In the genomic region with DNA sequence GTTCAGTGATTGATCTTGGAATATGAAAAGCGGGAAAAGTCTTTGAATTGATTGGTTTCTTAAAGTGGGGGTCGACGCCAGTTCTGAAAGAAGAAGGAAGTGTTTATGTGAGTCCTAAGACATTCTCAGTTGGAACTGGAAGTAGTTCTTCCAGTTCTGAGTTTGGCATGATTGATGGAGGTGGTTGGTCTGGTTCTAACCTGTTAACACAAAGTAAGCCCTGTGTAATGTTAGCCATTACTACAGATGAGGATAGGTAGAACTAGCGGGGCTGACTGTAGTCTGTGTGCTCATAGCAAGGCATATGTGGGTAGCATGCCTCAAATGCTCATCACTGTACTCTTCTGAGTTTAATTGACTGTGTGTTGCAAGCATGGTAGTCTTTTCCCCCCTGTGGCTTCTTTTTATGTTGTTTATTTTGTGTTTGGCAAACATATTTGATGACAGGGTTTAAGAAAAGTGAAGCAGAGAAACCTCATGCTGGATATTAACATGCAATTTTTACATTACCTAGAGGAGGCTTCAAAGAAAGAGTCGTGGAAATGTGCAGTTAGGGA, we compare ENCODE assay signal across 18 cellular contexts. TPM values are rescaled to one million over a fixed set of nuclear protein-coding genes. Genes with fewer than 3 reads are reported as not detected.
DNase-seq lines count a peak whose midpoint lies in the region; ATAC-seq, FAIRE-seq and TF ChIP-seq lines count a peak whose summit lies in the region.
"Had no signal": no experiment of that assay in that cellular context is flagged by ENCODE, and none has a peak within 500 bp of the region (broad histone marks: within the 10 kb centered on the region; RNA-seq: fewer than 3 reads in every experiment).

No MANE protein-coding gene starts in this region.

- H3K9ac ChIP-seq in GM23248: no peak overlapping the region
- H3K9ac ChIP-seq in K562 (ENCODE audit: insufficient read depth in 1 of 2, low read depth in 2 of 2, low read length in 2 of 2): no peak overlapping the region

- peaks cover 2% of the 10 kb centered on the region for H3K9me3 Mint-ChIP-seq in memory B cell
- H3K9me3 Mint-ChIP-seq: HFFc6; natural killer cell treated with Interleukin-12 subunit alpha and Interleukin-12 subunit beta and Interleukin-15 and Interleukin-18, amount 100 ng/mL, for 72 hours had no signal

- H3K27ac Mint-ChIP-seq in memory B cell: peak overlapping the region; percentile 7
- H3K27ac Mint-ChIP-seq: activated CD4-positive, alpha-beta T cell treated with anti-CD3 and anti-CD28 coated beads, Interleukin-2, amount 10 ng/mL, durations not matched to agents 7 days and 5 days; HFFc6; natural killer cell treated with Interleukin-12 subunit alpha and Interleukin-12 subunit beta and Interleukin-15 and Interleukin-18, amount 100 ng/mL, for 72 hours had no signal

- H3K36me3 ChIP-seq in GM23248 (ENCODE audit: low read depth) (no peaks in the 10 kb centered on the region), K562 (ENCODE audit: control insufficient read depth, insufficient read depth, low read length) (no peaks in the 10 kb centered on the region), psoas muscle (ENCODE audit: insufficient read depth in 1 of 2, low read depth in 1 of 2) (no peaks in the 10 kb centered on the region)
- H3K36me3 ChIP-seq: tibial artery had no signal

- POLR2A ChIA-PET in K562 (lab: Yijun Ruan, JAX): interaction anchor here (1.3 kb wide), 1 partner anchor 17 kb away, joined by 3 read pairs; no protein-coding TSS in a partner anchor

- CTCF ChIA-PET in K562 (lab: Yijun Ruan, JAX; ENCODE audit: low intra/inter-chr PET ratio): no interaction called here

- H4K20me1 ChIP-seq in GM23248 (ENCODE audit: insufficient read depth) (no peaks in the 10 kb centered on the region), K562 (replicated peaks; ENCODE audit: control insufficient read depth, insufficient read depth, low read length) (no peaks in the 10 kb centered on the region)

- no peak overlapping the region for H3K4me2 ChIP-seq in GM23248 (ENCODE audit: unreplicated experiment)
- H3K4me2 ChIP-seq in K562 (ENCODE audit: insufficient read depth, low read length): no peak overlapping the region

- no peak for TF ChIP-seq RAD21 in K562 (CRISPR knock-in tag; conservative IDR thresholded peaks at IDR 0.05 in 1 of 2, IDR thresholded peaks at IDR 0.05 in 1 of 2)

- 29 to 42% methylated on average over 5 of the region's 5 CpGs for WGBS in GM23248 (ENCODE audit: low coverage in 1 of 2, low lambda C conversion rate in 2 of 2, missing lambda C conversion rate in 2 of 2), 2 experiments
- 1% methylated on average over 5 of the region's 5 CpGs for WGBS in K562 (ENCODE audit: insufficient coverage, low coverage, missing lambda C conversion rate)
- 38 to 68% (median 47%) methylated on average over 5 of the region's 5 CpGs for WGBS in psoas muscle, 3 donors

- no peaks in the 10 kb centered on the region for H3K4me1 ChIP-seq in GM23248 (ENCODE audit: insufficient read depth)
- no peaks in the 10 kb centered on the region for H3K4me1 ChIP-seq in K562 (replicated peaks in 1 of 2; ENCODE audit: control insufficient read depth in 2 of 2, insufficient read depth in 2 of 2, low read length in 2 of 2)
- no peaks in the 10 kb centered on the region for H3K4me1 ChIP-seq in psoas muscle
- H3K4me1 ChIP-seq: tibial artery had no signal

- peaks cover 3% of the 10 kb centered on the region for H3K4me1 Mint-ChIP-seq in memory B cell
- H3K4me1 Mint-ChIP-seq: activated CD4-positive, alpha-beta T cell treated with anti-CD3 and anti-CD28 coated beads, Interleukin-2, amount 10 ng/mL, durations not matched to agents 7 days and 5 days had no signal

- H3K4me3 ChIP-seq in GM23248 (no peak overlapping the region), K562 (no peak overlapping the region), psoas muscle (no peak overlapping the region)
- H3K4me3 ChIP-seq: tibial artery had no signal

- H3K27ac ChIP-seq in C4-2B (peak overlapping the region; percentile 73; the same call in 1 of the 2 replicates), GM23248 (no peak overlapping the region), K562 (ENCODE audit: extremely low read depth, low read depth, low read length) (no peak overlapping the region), psoas muscle (no peak overlapping the region)
- H3K27ac ChIP-seq: tibial artery had no signal

- in situ Hi-C loops in GM23248 (cut with MboI) (loop anchor here (10.0 kb wide), 1 partner anchor 535 kb away; no protein-coding TSS in a partner anchor), K562 (cut with MboI) (loop anchor here (10.0 kb wide), 1 partner anchor 225 kb away; no protein-coding TSS in a partner anchor)

- FAIRE-seq in K562 (lab: Jason Lieb, UNC): no peak
- FAIRE-seq: islet of Langerhans had no signal

- H3K4me3 Mint-ChIP-seq in memory B cell: no peak overlapping the region
- H3K4me3 Mint-ChIP-seq: activated CD4-positive, alpha-beta T cell treated with anti-CD3 and anti-CD28 coated beads, Interleukin-2, amount 10 ng/mL, durations not matched to agents 7 days and 5 days; HFFc6; natural killer cell treated with Interleukin-12 subunit alpha and Interleukin-12 subunit beta and Interleukin-15 and Interleukin-18, amount 100 ng/mL, for 72 hours had no signal

- H3K27me3 Mint-ChIP-seq in memory B cell: no peaks in the 10 kb centered on the region
- H3K27me3 Mint-ChIP-seq: activated CD4-positive, alpha-beta T cell treated with anti-CD3 and anti-CD28 coated beads, Interleukin-2, amount 10 ng/mL, durations not matched to agents 7 days and 5 days; natural killer cell treated with Interleukin-12 subunit alpha and Interleukin-12 subunit beta and Interleukin-15 and Interleukin-18, amount 100 ng/mL, for 72 hours had no signal

- no peaks in the 10 kb centered on the region for H3K9me1 ChIP-seq in K562 (ENCODE audit: control insufficient read depth, insufficient read depth, low read length)

- peak; percentile 32 for DNase-seq in GM23248
- DNase-seq in K562 (ENCODE audit: extremely low read depth in 1 of 4, low spot score in 3 of 4): no peak
- no peak for DNase-seq in memory B cell (ENCODE audit: low spot score in 2 of 2)
- DNase-seq in NCI-H2227 (lab: John Stamatoyannopoulos, UW; ENCODE audit: unreplicated experiment): no peak
- no peak for DNase-seq in psoas muscle
- DNase-seq: activated CD4-positive, alpha-beta T cell treated with anti-CD3 and anti-CD28 coated beads, Interleukin-2, amount 10 ng/mL, durations not matched to agents 7 days and 5 days; activated CD8-positive, alpha-beta memory T cell treated with anti-CD3 and anti-CD28 coated beads, Interleukin-2, amount 50 U/mL, for 48 hours; activated naive CD4-positive, alpha-beta T cell treated with Interleukin-2 at 50 U/mL for 16 hours; C1 segment of cervical spinal cord; HFFc6; MV-4-11; NK-92 treated with Interleukin-12 subunit alpha and Interleukin-12 subunit beta, amount 100 ng/mL, for 24 hours; SW 1271; tibial artery had no signal

- no peaks in the 10 kb centered on the region for H3K27me3 ChIP-seq in GM23248 (replicated peaks; ENCODE audit: insufficient read depth)
- H3K27me3 ChIP-seq in K562 (ENCODE audit: control insufficient read depth in 2 of 2, insufficient read depth in 2 of 2, low read length in 2 of 2): peaks cover 20 to 26% of the 10 kb centered on the region in 2 experiments
- H3K27me3 ChIP-seq in psoas muscle (ENCODE audit: insufficient read depth in 3 of 3, low read length in 2 of 3): no peaks in the 10 kb centered on the region
- H3K27me3 ChIP-seq: tibial artery had no signal

- no peak for TF ChIP-seq POLR2A in K562 (conservative IDR thresholded peaks at IDR 0.05)

- TF ChIP-seq CTCF in C4-2B (conservative IDR thresholded peaks at IDR 0.05): no peak
- no peak for TF ChIP-seq CTCF in K562 (IDR thresholded peaks at IDR 0.05 in 2 of 3, conservative IDR thresholded peaks at IDR 0.05 in 1 of 3; ENCODE audit: insufficient read depth in 2 of 3, low read depth in 1 of 3, low read length in 3 of 3)
- no peak for TF ChIP-seq CTCF in psoas muscle (IDR thresholded peaks at IDR 0.05)

- H3K9me3 ChIP-seq in GM23248 (ENCODE audit: low read depth) (no peaks in the 10 kb centered on the region), K562 (replicated peaks; ENCODE audit: control insufficient read depth, insufficient read depth, low read depth, low read length) (no peaks in the 10 kb centered on the region), psoas muscle (no peaks in the 10 kb centered on the region)
- H3K9me3 ChIP-seq: tibial artery had no signal

- H3K9me2 ChIP-seq in GM23248 (ENCODE audit: insufficient read depth): no peaks in the 10 kb centered on the region

- no peaks in the 10 kb centered on the region for H3F3A ChIP-seq in GM23248 (ENCODE audit: insufficient read depth)

- ATAC-seq in K562 (peak; percentile 45; the same call in 1 of the 3 replicates), memory B cell (ENCODE audit: low read depth) (no peak), GM21515 (IDR thresholded peaks at IDR 0.05; ENCODE audit: unreplicated experiment) (no peak), psoas muscle (no peak)
- ATAC-seq: natural killer cell treated with Interleukin-12 subunit alpha and Interleukin-12 subunit beta and Interleukin-15 and Interleukin-18, amount 100 ng/mL, for 72 hours had no signal

- no TSS peak for BruUV-seq in K562 (replicated peaks; lab: Mats Ljungman, UMichigan)

- intact Hi-C loops in K562 (cut with micrococcal nuclease) (no loop called here), psoas muscle (cut with DNase I) (no loop called here)

- H3K36me3 Mint-ChIP-seq in memory B cell: peaks cover 20% of the 10 kb centered on the region
- H3K36me3 Mint-ChIP-seq: natural killer cell treated with Interleukin-12 subunit alpha and Interleukin-12 subunit beta and Interleukin-15 and Interleukin-18, amount 100 ng/mL, for 72 hours had no signal

- no peak for TF ChIP-seq EP300 in K562 (IDR thresholded peaks at IDR 0.05; ENCODE audit: low read length)

- H3K79me2 ChIP-seq in GM23248 (ENCODE audit: insufficient read depth): no peaks in the 10 kb centered on the region
- no peaks in the 10 kb centered on the region for H3K79me2 ChIP-seq in K562 (ENCODE audit: control insufficient read depth, insufficient read depth, low read length)

- H2AFZ ChIP-seq in GM23248 (no peak overlapping the region), K562 (ENCODE audit: low read depth, low read length) (no peak overlapping the region)

RNA-seq across cellular contexts. Expression of a gene that starts 24.9 kb away (rescaled TPM):
- total RNA-seq in GM23248 (2014; rRNA removed; shearing (Covaris generic)): 1,051 and 1,192 TPM in 2 replicates
- polyA plus RNA-seq in GM23248 (2016; fragmentation: Nextera tagmentation; extraction: Ambion mirVana): 644 and 672 TPM in 2 replicates
- 15.3 and 17.8 TPM in 2 replicates for total RNA-seq in K562 (2011; cell fraction: chromatin; rRNA removed; ENCODE audit: low replicate concordance)
- total RNA-seq in K562 (2011; cell fraction: nucleolus; rRNA removed): 22.8 and 25.8 TPM in 2 replicates
- total RNA-seq in K562 (2011; cell fraction: nucleoplasm; rRNA removed): 18.8 and 19.2 TPM in 2 replicates
- 56.6 and 80.0 TPM in 2 replicates for total RNA-seq in K562 (2014; rRNA removed)
- 15.3 and 18.2 TPM in 2 replicates for total RNA-seq in K562 (2014; rRNA removed; fragmentation: Illumina TruSeq; extraction: Trizol)
- 12.0 and 13.5 TPM in 2 replicates for total RNA-seq in K562 (2015; rRNA removed; fragmentation: Illumina TruSeq; extraction: Trizol)
- total RNA-seq in K562 (2021): 80.9 and 86.1 TPM in 2 replicates
- 17.5 and 44.7 TPM in 2 replicates for polyA plus RNA-seq in K562 (2011; rRNA removed)
- polyA plus RNA-seq in K562 (2011; cell fraction: cytosol; rRNA removed): 24.9 and 64.7 TPM in 2 replicates
- polyA plus RNA-seq in K562 (2011; cell fraction: nucleus; rRNA removed): 35.6 and 45.1 TPM in 2 replicates
- 30.8 and 32.8 TPM in 2 replicates for polyA plus RNA-seq in K562 (2012)
- 43.4 and 44.8 TPM in 2 replicates for polyA plus RNA-seq in K562 (2014; fragmentation: Illumina TruSeq; extraction: Trizol)
- polyA plus RNA-seq in K562 (2014; fragmentation: Nextera tagmentation; extraction: Ambion mirVana): under 1 TPM; 0.21 to 0.43 TPM
- 34.2 and 34.8 TPM in 2 replicates for polyA plus RNA-seq in K562 (2014; rRNA removed)
- 8.4 and 17.5 TPM in 2 replicates for polyA minus RNA-seq in K562 (2011; rRNA and poly(A)+ RNA removed)
- polyA minus RNA-seq in K562 (2011; cell fraction: cytosol; rRNA and poly(A)+ RNA removed): 22.9 and 45.5 TPM in 2 replicates
- 19.1 and 55.8 TPM in 2 replicates for polyA minus RNA-seq in K562 (2011; cell fraction: nucleus; rRNA and poly(A)+ RNA removed)
- 100 to 1,000 TPM in 2 of 4 donors, 10 to 100 TPM in 2; 33.8 to 154 (median 76.3) TPM for total RNA-seq in psoas muscle
- 100 to 1,000 TPM in 2 of 3 donors, 10 to 100 TPM in 1; 15.3 to 414 (median 230) TPM for polyA plus RNA-seq in psoas muscle

RNA-seq across cellular contexts. Expression of a gene that starts 57.7 kb away (rescaled TPM):
- total RNA-seq in GM23248 (2014; rRNA removed; shearing (Covaris generic)): 0.13 and 0.22 TPM in 2 replicates
- polyA plus RNA-seq in GM23248 (2016; fragmentation: Nextera tagmentation; extraction: Ambion mirVana): 0.23 TPM in 1 of 2 replicates, not detected in the other
- not detected in 2 replicates for total RNA-seq in K562 (2011; cell fraction: chromatin; rRNA removed; ENCODE audit: low replicate concordance)
- total RNA-seq in K562 (2011; cell fraction: nucleolus; rRNA removed): not detected in 2 replicates
- total RNA-seq in K562 (2011; cell fraction: nucleoplasm; rRNA removed): not detected in 2 replicates
- not detected in 2 replicates for total RNA-seq in K562 (2014; rRNA removed)
- not detected in 2 replicates for total RNA-seq in K562 (2014; rRNA removed; fragmentation: Illumina TruSeq; extraction: Trizol)
- total RNA-seq in K562 (2015; rRNA removed; fragmentation: Illumina TruSeq; extraction: Trizol): not detected in 2 replicates
- not detected in 2 replicates for total RNA-seq in K562 (2021)
- not detected in 2 replicates for polyA plus RNA-seq in K562 (2011; rRNA removed)
- polyA plus RNA-seq in K562 (2011; cell fraction: cytosol; rRNA removed): not detected in 2 replicates
- not detected in 2 replicates for polyA plus RNA-seq in K562 (2011; cell fraction: nucleus; rRNA removed)
- not detected in 2 replicates for polyA plus RNA-seq in K562 (2012)
- polyA plus RNA-seq in K562 (2014; fragmentation: Illumina TruSeq; extraction: Trizol): not detected in 2 replicates
- not detected for polyA plus RNA-seq in K562 (2014; fragmentation: Nextera tagmentation; extraction: Ambion mirVana)
- not detected in 2 replicates for polyA plus RNA-seq in K562 (2014; rRNA removed)
- not detected in 2 replicates for polyA minus RNA-seq in K562 (2011; rRNA and poly(A)+ RNA removed)
- polyA minus RNA-seq in K562 (2011; cell fraction: cytosol; rRNA and poly(A)+ RNA removed): not detected in 2 replicates
- not detected in 2 replicates for polyA minus RNA-seq in K562 (2011; cell fraction: nucleus; rRNA and poly(A)+ RNA removed)
- 100 to 1,000 TPM; 128 to 230 (median 158) TPM for total RNA-seq in psoas muscle
- 10 to 100 TPM in 2 of 3 donors, 1 to 10 TPM in 1; 1.8 to 40.7 (median 32.1) TPM for polyA plus RNA-seq in psoas muscle

Comparison
In these comparisons a context has a peak if more than half of its experiments do, and no peak if none do; other contexts are left out.
1. RNA of a gene that starts 57.7 kb away (total RNA-seq): 128 to 230 TPM in psoas muscle; 0.13 to 0.22 TPM in GM23248 and not detected in K562; every median in the first group is over 100 times any median in the second.